Comparison of ENCODE assay signal across 1 cellular context in the genomic region with DNA sequence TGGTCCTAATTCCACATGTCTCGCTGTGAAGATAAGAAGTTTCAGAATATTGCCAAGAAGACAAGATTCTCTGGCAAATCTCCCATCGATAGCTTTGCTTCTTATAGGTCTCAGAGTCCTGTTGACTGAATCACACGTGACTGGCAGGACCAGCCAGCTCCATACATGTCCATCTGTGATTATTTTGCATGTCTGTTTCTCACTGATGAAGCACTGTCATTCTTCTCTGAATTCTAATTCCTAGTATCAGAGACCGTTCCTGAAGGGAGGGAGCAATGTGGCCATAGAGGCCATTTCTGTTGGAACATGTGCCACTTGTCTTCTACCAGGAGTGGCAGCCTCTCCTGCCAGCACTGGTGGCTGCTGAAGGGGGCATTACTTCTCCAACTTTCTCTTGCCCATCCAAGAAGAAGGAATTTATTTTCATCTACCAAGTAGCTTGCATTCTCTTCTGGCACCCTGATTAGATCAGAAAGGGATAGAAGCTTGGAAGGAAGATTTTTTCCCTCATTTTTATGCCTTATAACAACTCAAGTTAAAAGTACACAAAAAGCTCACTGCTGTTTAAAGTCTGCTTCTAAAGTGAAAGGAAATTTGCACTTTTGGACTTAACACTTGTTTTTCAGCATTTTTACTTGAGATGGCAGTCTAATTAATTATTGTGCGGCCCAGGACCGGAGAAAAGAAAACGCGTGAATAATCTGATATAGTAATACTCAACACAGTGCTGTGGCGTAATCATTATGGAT.
TF ChIP-seq lines count a peak whose summit lies in the region.

No MANE protein-coding gene starts in this region.

TF ChIP-seq in A549, 52 proteins besides CTCF, POLR2A, EP300 and RAD21 (continued from another document):
- TF ChIP-seq, protein P1, sequence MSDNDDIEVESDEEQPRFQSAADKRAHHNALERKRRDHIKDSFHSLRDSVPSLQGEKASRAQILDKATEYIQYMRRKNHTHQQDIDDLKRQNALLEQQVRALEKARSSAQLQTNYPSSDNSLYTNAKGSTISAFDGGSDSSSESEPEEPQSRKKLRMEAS (IDR thresholded peaks at IDR 0.05): no peak
TF ChIP-seq in A549: peak in this region for 0.
